In the genomic region with DNA sequence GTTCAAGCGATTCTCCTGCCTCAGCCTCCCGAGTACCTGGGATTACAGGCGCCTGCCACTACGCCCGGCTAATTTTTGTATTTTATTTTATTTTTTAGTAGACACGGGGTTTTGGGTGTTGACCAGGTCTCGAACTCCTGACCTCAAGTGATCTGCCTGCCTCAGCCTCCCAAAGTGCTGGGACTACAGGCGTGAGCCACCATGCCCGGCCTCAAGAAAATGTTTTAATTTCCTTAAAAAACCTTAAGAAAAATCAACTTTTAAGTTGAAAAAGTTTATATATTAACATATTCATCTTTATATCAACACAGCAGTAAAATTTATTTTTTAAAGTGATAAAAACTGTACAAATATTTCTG, we compare ENCODE assay signal across 9 cellular contexts. TPM values are rescaled to one million over a fixed set of nuclear protein-coding genes. Genes with fewer than 3 reads are reported as not detected.
DNase-seq lines count a peak whose midpoint lies in the region; ATAC-seq and TF ChIP-seq lines count a peak whose summit lies in the region.
"Not testable (repeated sequence)": the region's sequence is repeated elsewhere in the genome, so short reads cannot be mapped to it uniquely, and the experiment has no call there.
"Had no signal": no experiment of that assay in that cellular context is flagged by ENCODE, and none has a peak within 500 bp of the region (broad histone marks: within the 10 kb centered on the region; RNA-seq: fewer than 3 reads in every experiment).

No MANE protein-coding gene starts in this region.

- ATAC-seq in right lobe of liver; upper lobe of left lung (ENCODE audit: low FRiP score in 2 of 2): not testable (repeated sequence)

- intact Hi-C loops in CD4-positive, alpha-beta memory T cell (cut with micrococcal nuclease) = loop anchor here (1.0 to 10.0 kb wide), 7 partner anchors 85 to 543 kb away; partner anchors contain the start of genes DHX38, PHLPP2, TXNL4B and ZNF23
- intact Hi-C loops in esophagus muscularis mucosa (cut with DNase I); right lobe of liver (cut with DNase I): not testable (repeated sequence)

- peak overlapping the region; percentile 5; the same call in 1 of the 2 replicates for H3K9ac ChIP-seq in KMS-11
- H3K9ac ChIP-seq in adipocyte (ENCODE audit: low read length) = peak overlapping the region; percentile 66
- H3K9ac ChIP-seq in trophoblast cell (ENCODE audit: low read length) = not testable (repeated sequence)

- H3K9me3 ChIP-seq in CD4-positive, alpha-beta memory T cell (ENCODE audit: control insufficient read depth in 1 of 2, low read length in 2 of 2); adipocyte (ENCODE audit: control insufficient read depth, low read length); esophagus muscularis mucosa; right lobe of liver; trophoblast cell (ENCODE audit: insufficient read depth, low read depth, low read length); upper lobe of left lung: not testable (repeated sequence)

- H3K79me1 ChIP-seq in trophoblast cell (ENCODE audit: low read length) = not testable (repeated sequence)

- H3K36me3 ChIP-seq in CD4-positive, alpha-beta memory T cell (ENCODE audit: insufficient read depth, low read length); KMS-11 (ENCODE audit: insufficient read depth); adipocyte (ENCODE audit: control insufficient read depth, insufficient read depth, low read length, severe bottlenecking); esophagus muscularis mucosa; right lobe of liver; trophoblast cell (ENCODE audit: control insufficient read depth in 1 of 2, insufficient read depth in 2 of 2, low read length in 2 of 2); upper lobe of left lung: not testable (repeated sequence)

- not testable (repeated sequence) for H3K36me3 Mint-ChIP-seq in CD4-positive, alpha-beta memory T cell

- H4K91ac ChIP-seq in trophoblast cell (ENCODE audit: low read depth, low read length) = not testable (repeated sequence)

- H3K4ac ChIP-seq in trophoblast cell (ENCODE audit: low read depth, low read length) = not testable (repeated sequence)

- not testable (repeated sequence) for TF ChIP-seq POLR2A in esophagus muscularis mucosa (IDR thresholded peaks at IDR 0.05; ENCODE audit: low read depth); right lobe of liver (IDR thresholded peaks at IDR 0.05); upper lobe of left lung (IDR thresholded peaks at IDR 0.05)

- H2BK5ac ChIP-seq in trophoblast cell (ENCODE audit: low read depth, low read length, poor library complexity) = not testable (repeated sequence)

- peak overlapping the region; percentile 50 for H3K4me2 ChIP-seq in KMS-11
- H3K4me2 ChIP-seq in trophoblast cell (ENCODE audit: low read length) = peak overlapping the region; percentile 54

- H3K4me3 ChIP-seq in CD4-positive, alpha-beta memory T cell (ENCODE audit: low read length in 2 of 2); KMS-11 (IDR thresholded peaks at IDR 0.05; ENCODE audit: insufficient read depth, low read depth, low read length); trophoblast cell (ENCODE audit: low read depth, low read length): not testable (repeated sequence)
- H3K4me3 ChIP-seq in adipocyte (ENCODE audit: low read length) (peak overlapping the region; percentile 99), esophagus muscularis mucosa (peak overlapping the region; percentile 82 to 99 (median 87)), right lobe of liver (peak overlapping the region in 2 of 3 donors; percentile 92 to 94), upper lobe of left lung (peak overlapping the region in 3 of 4 donors; percentile 82 to 100 (median 98))

- H3K27me3 ChIP-seq in CD4-positive, alpha-beta memory T cell (ENCODE audit: insufficient read depth, low read length); KMS-11 (ENCODE audit: insufficient read depth, low read depth); adipocyte (replicated peaks; ENCODE audit: control insufficient read depth, insufficient read depth, low read length); esophagus muscularis mucosa; right lobe of liver; trophoblast cell (ENCODE audit: insufficient read depth, low read length); upper lobe of left lung: not testable (repeated sequence)

- H2AFZ ChIP-seq in KMS-11 (ENCODE audit: low read depth) = peak overlapping the region; percentile 80
- not testable (repeated sequence) for H2AFZ ChIP-seq in trophoblast cell (ENCODE audit: insufficient read depth, low read length, poor library complexity)

- DNase-seq in CD4-positive, alpha-beta memory T cell; adipocyte (ENCODE audit: low read depth); esophagus muscularis mucosa (ENCODE audit: extremely low spot score); right lobe of liver; trophoblast cell; upper lobe of left lung: not testable (repeated sequence)

- H3K14ac ChIP-seq in trophoblast cell (ENCODE audit: low read length) = not testable (repeated sequence)

- not testable (repeated sequence) for H3K18ac ChIP-seq in trophoblast cell (ENCODE audit: low read length)

- not testable (repeated sequence) for H3K4me1 ChIP-seq in CD4-positive, alpha-beta memory T cell (ENCODE audit: insufficient read depth, low read length); adipocyte (ENCODE audit: control insufficient read depth, insufficient read depth, low read length); trophoblast cell (ENCODE audit: control insufficient read depth in 1 of 2, insufficient read depth in 2 of 2, low read length in 2 of 2)
- H3K4me1 ChIP-seq in KMS-11 (ENCODE audit: low read depth, poor library complexity, severe bottlenecking) = peaks cover 19% of the 10 kb centered on the region
- H3K4me1 ChIP-seq in esophagus muscularis mucosa = peaks cover 8 to 11% (median 10%) of the 10 kb centered on the region in 4 donors
- peaks cover 0 to 23% (median 5%) of the 10 kb centered on the region in 4 donors for H3K4me1 ChIP-seq in right lobe of liver
- peaks cover 4 to 12% (median 8%) of the 10 kb centered on the region in 4 donors for H3K4me1 ChIP-seq in upper lobe of left lung

- peak overlapping the region in 5 of 7 donors; percentile 57 to 96 (median 94) for H3K27ac Mint-ChIP-seq in CD4-positive, alpha-beta memory T cell

- not testable (repeated sequence) for TF ChIP-seq CTCF in KMS-11 (conservative IDR thresholded peaks at IDR 0.05; ENCODE audit: low read depth, low read length); VCaP (conservative IDR thresholded peaks at IDR 0.05); esophagus muscularis mucosa (IDR thresholded peaks at IDR 0.05); right lobe of liver (IDR thresholded peaks at IDR 0.05); upper lobe of left lung (IDR thresholded peaks at IDR 0.05)

- H2BK120ac ChIP-seq in trophoblast cell (ENCODE audit: insufficient read depth, low read length, poor library complexity) = not testable (repeated sequence)

- H3K27me3 Mint-ChIP-seq in CD4-positive, alpha-beta memory T cell = not testable (repeated sequence)

- TF ChIP-seq EP300 in esophagus muscularis mucosa (IDR thresholded peaks at IDR 0.05); upper lobe of left lung (IDR thresholded peaks at IDR 0.05): not testable (repeated sequence)

- H3K23ac ChIP-seq in trophoblast cell (ENCODE audit: low read length) = not testable (repeated sequence)

- H3K4me1 Mint-ChIP-seq in CD4-positive, alpha-beta memory T cell = peaks cover 5 to 18% (median 10%) of the 10 kb centered on the region in 4 donors

- not testable (repeated sequence) for H4K20me1 ChIP-seq in KMS-11 (ENCODE audit: insufficient read depth)

- 77% methylated on average over 9 of the region's 9 CpGs for WGBS in esophagus muscularis mucosa
- 72% methylated on average over 9 of the region's 9 CpGs for WGBS in right lobe of liver (ENCODE audit: insufficient coverage, low coverage, low lambda C conversion rate, missing lambda C conversion rate)
- no CpG with 5 or more reads among the region's 9 CpGs for WGBS in trophoblast cell (ENCODE audit: extremely low coverage, insufficient coverage, insufficient read length)
- WGBS in upper lobe of left lung, 2 donors = 79% methylated on average over 9 of the region's 9 CpGs

- H3K27ac ChIP-seq in CD4-positive, alpha-beta memory T cell (ENCODE audit: low read depth, low read length); right lobe of liver; trophoblast cell (ENCODE audit: low read depth, low read length); upper lobe of left lung: not testable (repeated sequence)
- H3K27ac ChIP-seq in KMS-11 = 0 out of 2 replicates have a peak overlapping the region, but pooled peaks have one; percentile 37
- H3K27ac ChIP-seq in VCaP = peak overlapping the region; percentile 68
- H3K27ac ChIP-seq in esophagus muscularis mucosa (replicated peaks in 1 of 4) = peak overlapping the region in 3 of 4 donors; percentile 50 to 85 (median 51)

- not testable (repeated sequence) for H3K79me2 ChIP-seq in KMS-11 (ENCODE audit: insufficient read depth, low read depth); trophoblast cell (ENCODE audit: control insufficient read depth, insufficient read depth, low read length, poor library complexity)

- not testable (repeated sequence) for H3K9me3 Mint-ChIP-seq in CD4-positive, alpha-beta memory T cell

- peak overlapping the region; percentile 59 for H4K8ac ChIP-seq in trophoblast cell (ENCODE audit: low read depth, low read length)

- CTCF ChIA-PET in CD4-positive, alpha-beta memory T cell (lab: Charles Lee; ENCODE audit: partially characterized antibody) = not testable (repeated sequence)

- H2AK5ac ChIP-seq in trophoblast cell (ENCODE audit: low read length) = not testable (repeated sequence)

- not testable (repeated sequence) for H2BK12ac ChIP-seq in trophoblast cell (ENCODE audit: low read length)

- POLR2A ChIA-PET in CD4-positive, alpha-beta memory T cell (lab: Charles Lee; ENCODE audit: partially characterized antibody) = not testable (repeated sequence)

- H3K4me3 Mint-ChIP-seq in CD4-positive, alpha-beta memory T cell = peak overlapping the region; percentile 94 to 100 (median 96)

- not testable (repeated sequence) for H4K12ac ChIP-seq in trophoblast cell (ENCODE audit: low read depth, low read length)

RNA-seq across cellular contexts. Expression of gene DHODH, which starts 0.5 kb away (rescaled TPM):
- total RNA-seq in CD4-positive, alpha-beta memory T cell = 1 to 10 TPM; 9.6 to 9.7 TPM
- 10 to 100 TPM in 1 of 2 donors, 1 to 10 TPM in 1; 8.1 to 11.2 TPM for polyA plus RNA-seq in CD4-positive, alpha-beta memory T cell
- 1 to 10 TPM; 3.3 to 6.8 (median 4.7) TPM for total RNA-seq in esophagus muscularis mucosa
- 100 to 1,000 TPM in 1 of 6 experiments, 10 to 100 TPM in 5; 26.7 to 108 (median 74.6) TPM for total RNA-seq in right lobe of liver
- 3.1 and 3.9 TPM in 2 replicates for polyA plus RNA-seq in trophoblast cell (2013)
- total RNA-seq in upper lobe of left lung = 10 to 100 TPM in 2 of 6 donors, 1 to 10 TPM in 4; 5.8 to 13.2 (median 7.8) TPM

RNA-seq across cellular contexts. Expression of gene PKD1L3, which starts 7.8 kb away (rescaled TPM):
- total RNA-seq in CD4-positive, alpha-beta memory T cell = not detected
- not detected for polyA plus RNA-seq in CD4-positive, alpha-beta memory T cell
- total RNA-seq in esophagus muscularis mucosa (under 1 TPM in 3 of 4 donors, not detected in 1; 0.06 to 0.42 (median 0.17) TPM), right lobe of liver (1 to 10 TPM in 2 of 6 experiments, under 1 TPM in 4; 0.60 to 2.0 (median 0.83) TPM), upper lobe of left lung (under 1 TPM in 5 of 6 donors, not detected in 1; under 0.01 to 0.59 (median 0.17) TPM)
- under 0.01 TPM in 1 of 2 replicates, not detected in the other for polyA plus RNA-seq in trophoblast cell (2013)

RNA-seq across cellular contexts. Expression of gene HP, which starts 46.3 kb away (rescaled TPM):
- total RNA-seq in CD4-positive, alpha-beta memory T cell = not detected
- polyA plus RNA-seq in CD4-positive, alpha-beta memory T cell = not detected
- 1 to 10 TPM in 3 of 4 donors, not detected in 1; 1.1 to 6.1 (median 1.3) TPM for total RNA-seq in esophagus muscularis mucosa
- total RNA-seq in right lobe of liver = over 10,000 TPM; 42,048 to 58,242 (median 47,923) TPM
- not detected in 2 replicates for polyA plus RNA-seq in trophoblast cell (2013)
- 100 to 1,000 TPM in 1 of 6 donors, 10 to 100 TPM in 5; 13.7 to 132 (median 40.0) TPM for total RNA-seq in upper lobe of left lung
- total RNA-seq: activated CD8-positive, alpha-beta memory T cell treated with anti-CD3 and anti-CD28 coated beads for 36 hours had no signal

RNA-seq across cellular contexts. Expression of gene HPR, which starts 55.0 kb away (rescaled TPM):
- not detected for total RNA-seq in CD4-positive, alpha-beta memory T cell
- polyA plus RNA-seq in CD4-positive, alpha-beta memory T cell = not detected
- total RNA-seq in esophagus muscularis mucosa (under 1 TPM in 3 of 4 donors, not detected in 1; 0.57 to 0.71 (median 0.66) TPM), right lobe of liver (100 to 1,000 TPM; 115 to 337 (median 142) TPM), upper lobe of left lung (1 to 10 TPM in 2 of 6 donors, under 1 TPM in 1, not detected in 3; 0.76 to 2.2 (median 1.4) TPM)
- polyA plus RNA-seq in trophoblast cell (2013) = not detected in 2 replicates
- total RNA-seq: activated CD8-positive, alpha-beta memory T cell treated with anti-CD3 and anti-CD28 coated beads for 36 hours had no signal

Comparison
In these comparisons a context has a peak if more than half of its experiments do, and no peak if none do; other contexts are left out.
1. RNA of gene HP, which starts 46.3 kb away (total RNA-seq): 42,048 to 58,242 TPM in right lobe of liver; 13.7 to 132 TPM in upper lobe of left lung, 1.1 to 6.1 TPM in esophagus muscularis mucosa and not detected in CD4-positive, alpha-beta memory T cell; every median in the first group is over 100 times any median in the second.